ENCODE assay signal across 1 cellular context in the genomic region with DNA sequence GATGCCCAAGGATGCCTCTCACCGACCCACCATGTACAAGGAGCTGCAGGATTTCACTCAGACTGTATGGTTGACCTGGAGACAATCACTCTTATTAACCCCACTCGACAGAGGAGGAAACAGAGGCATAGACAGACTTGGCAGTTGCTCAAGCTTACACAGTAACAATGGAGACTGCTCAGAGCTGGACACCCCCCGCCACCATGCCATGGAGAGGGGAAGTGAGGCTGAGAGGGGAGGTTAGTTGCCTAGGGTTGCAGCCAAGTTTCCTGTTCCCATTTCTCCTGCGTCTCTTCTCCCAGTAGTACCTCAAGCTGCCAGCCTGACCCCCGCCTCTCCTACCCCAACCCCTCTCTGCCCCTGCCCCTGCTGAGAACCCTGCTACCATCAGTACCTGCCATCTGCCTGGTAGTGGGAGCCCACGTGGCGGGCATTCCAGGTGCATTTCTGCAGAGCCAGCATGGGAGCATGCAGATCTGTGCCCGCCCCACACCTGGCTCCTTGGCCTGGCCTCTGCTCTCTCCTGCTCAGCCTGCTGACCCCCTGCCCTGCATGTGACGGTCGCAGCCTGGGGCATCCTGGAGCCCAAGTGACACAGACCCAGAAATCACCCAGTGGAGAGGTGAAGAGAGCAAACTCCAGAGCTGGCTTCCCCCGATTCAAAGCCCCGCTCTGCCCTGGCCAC.
TF ChIP-seq lines count a peak whose summit lies in the region.

No MANE protein-coding gene starts in this region.

TF ChIP-seq in HepG2, 621 proteins besides CTCF, POLR2A, EP300 and RAD21:
- TF ChIP-seq, protein P1, sequence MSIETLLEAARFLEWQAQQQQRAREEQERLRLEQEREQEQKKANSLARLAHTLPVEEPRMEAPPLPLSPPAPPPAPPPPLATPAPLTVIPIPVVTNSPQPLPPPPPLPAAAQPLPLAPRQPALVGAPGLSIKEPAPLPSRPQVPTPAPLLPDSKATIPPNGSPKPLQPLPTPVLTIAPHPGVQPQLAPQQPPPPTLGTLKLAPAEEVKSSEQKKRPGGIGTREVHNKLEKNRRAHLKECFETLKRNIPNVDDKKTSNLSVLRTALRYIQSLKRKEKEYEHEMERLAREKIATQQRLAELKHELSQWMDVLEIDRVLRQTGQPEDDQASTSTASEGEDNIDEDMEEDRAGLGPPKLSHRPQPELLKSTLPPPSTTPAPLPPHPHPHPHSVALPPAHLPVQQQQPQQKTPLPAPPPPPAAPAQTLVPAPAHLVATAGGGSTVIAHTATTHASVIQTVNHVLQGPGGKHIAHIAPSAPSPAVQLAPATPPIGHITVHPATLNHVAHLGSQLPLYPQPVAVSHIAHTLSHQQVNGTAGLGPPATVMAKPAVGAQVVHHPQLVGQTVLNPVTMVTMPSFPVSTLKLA (IDR thresholded peaks at IDR 0.05) = peak; percentile 30; the same call in 1 of the 2 replicates
- TF ChIP-seq, protein P2, sequence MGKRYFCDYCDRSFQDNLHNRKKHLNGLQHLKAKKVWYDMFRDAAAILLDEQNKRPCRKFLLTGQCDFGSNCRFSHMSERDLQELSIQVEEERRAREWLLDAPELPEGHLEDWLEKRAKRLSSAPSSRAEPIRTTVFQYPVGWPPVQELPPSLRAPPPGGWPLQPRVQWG (CRISPR knock-in tag; IDR thresholded peaks at IDR 0.05; ENCODE audit: borderline replicate concordance, low read depth) = no peak
- TF ChIP-seq ZNF430 (CRISPR knock-in tag; IDR thresholded peaks at IDR 0.05) = no peak
- TF ChIP-seq, protein P3, sequence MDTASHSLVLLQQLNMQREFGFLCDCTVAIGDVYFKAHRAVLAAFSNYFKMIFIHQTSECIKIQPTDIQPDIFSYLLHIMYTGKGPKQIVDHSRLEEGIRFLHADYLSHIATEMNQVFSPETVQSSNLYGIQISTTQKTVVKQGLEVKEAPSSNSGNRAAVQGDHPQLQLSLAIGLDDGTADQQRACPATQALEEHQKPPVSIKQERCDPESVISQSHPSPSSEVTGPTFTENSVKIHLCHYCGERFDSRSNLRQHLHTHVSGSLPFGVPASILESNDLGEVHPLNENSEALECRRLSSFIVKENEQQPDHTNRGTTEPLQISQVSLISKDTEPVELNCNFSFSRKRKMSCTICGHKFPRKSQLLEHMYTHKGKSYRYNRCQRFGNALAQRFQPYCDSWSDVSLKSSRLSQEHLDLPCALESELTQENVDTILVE (CRISPR knock-in tag; IDR thresholded peaks at IDR 0.05) = no peak
- TF ChIP-seq YEATS2 (CRISPR knock-in tag; IDR thresholded peaks at IDR 0.05; ENCODE audit: borderline replicate concordance) = no peak
- no peak for TF ChIP-seq ZNF143 (CRISPR knock-in tag; IDR thresholded peaks at IDR 0.05)
TF ChIP-seq in HepG2: peak in this region for 1.
